8 cellular contexts compared by ENCODE assay signal in genomic region chr20:4064118-4064962, GRCh38. TPM values are rescaled to one million over a fixed set of nuclear protein-coding genes. Genes with fewer than 3 reads are reported as not detected.
DNase-seq lines count a peak whose midpoint lies in the region; ATAC-seq and TF ChIP-seq lines count a peak whose summit lies in the region.

No MANE protein-coding gene starts in this region.

- TF ChIP-seq CTCF in MCF 10A (IDR thresholded peaks at IDR 0.05; ENCODE audit: unreplicated experiment) = no peak

- H3K9ac ChIP-seq in stomach smooth muscle (ENCODE audit: low read length in 2 of 2) = peak overlapping the region; percentile 51 to 60

- peak overlapping the region; percentile 90 for H3K27ac Mint-ChIP-seq in MCF 10A (ENCODE audit: low read depth, unreplicated experiment)
- H3K27ac Mint-ChIP-seq in naive thymus-derived CD8-positive, alpha-beta T cell = peak overlapping the region in 2 of 10 donors; percentile 66 to 89

- H3K27me3 ChIP-seq in stomach smooth muscle (ENCODE audit: control insufficient read depth in 1 of 2, insufficient read depth in 2 of 2, low read length in 2 of 2) = no peaks in the 10 kb centered on the region

- DNase-seq in CD1c-positive myeloid dendritic cell (ENCODE audit: extremely low spot score) = peak; percentile 88
- DNase-seq in MV-4-11 (lab: John Stamatoyannopoulos, UW) = peak; percentile 88
- DNase-seq in MCF 10A (ENCODE audit: unreplicated experiment) = peak; percentile 95
- DNase-seq in kidney glomerular epithelial cell (lab: John Stamatoyannopoulos, UW) = peak; percentile 63
- DNase-seq in naive thymus-derived CD8-positive, alpha-beta T cell = no peak

- POLR2A ChIA-PET in MCF 10A (lab: Yijun Ruan, JAX) = interaction anchor here (0.6 to 5.2 kb wide), 10 partner anchors 11 to 995 kb away, joined by 3 to 46 read pairs (median 8); no protein-coding TSS in a partner anchor
- POLR2A ChIA-PET in naive thymus-derived CD8-positive, alpha-beta T cell (lab: Charles Lee) = no interaction called here

- peaks cover 73% of the 10 kb centered on the region for H3K4me1 Mint-ChIP-seq in MCF 10A (ENCODE audit: insufficient read depth, unreplicated experiment)
- H3K4me1 Mint-ChIP-seq in naive thymus-derived CD8-positive, alpha-beta T cell = peaks cover 9 to 26% (median 12%) of the 10 kb centered on the region in 4 donors

- no TSS peak for BruUV-seq in MCF 10A (replicated peaks; lab: Mats Ljungman, UMichigan)

- no peaks in the 10 kb centered on the region for H3K9me3 ChIP-seq in stomach smooth muscle (ENCODE audit: control insufficient read depth in 2 of 2, low read length in 2 of 2)

- peak overlapping the region; percentile 20 to 47 for H3K4me3 ChIP-seq in stomach smooth muscle (ENCODE audit: low read length in 2 of 2)

- H3K9me3 Mint-ChIP-seq in MCF 10A (ENCODE audit: unreplicated experiment) = no peaks in the 10 kb centered on the region
- no peaks in the 10 kb centered on the region for H3K9me3 Mint-ChIP-seq in naive thymus-derived CD8-positive, alpha-beta T cell

- intact Hi-C loops in MCF 10A (cut with micrococcal nuclease) = no loop called here

- ATAC-seq in HG03457 (IDR thresholded peaks at IDR 0.05; ENCODE audit: unreplicated experiment) = no peak
- ATAC-seq in GM19467 (IDR thresholded peaks at IDR 0.05; ENCODE audit: unreplicated experiment) = no peak
- no peak for ATAC-seq in naive thymus-derived CD8-positive, alpha-beta T cell

- H3K4me3 Mint-ChIP-seq in MCF 10A (ENCODE audit: unreplicated experiment) = peak overlapping the region; percentile 40
- no peak overlapping the region for H3K4me3 Mint-ChIP-seq in naive thymus-derived CD8-positive, alpha-beta T cell

- CTCF ChIA-PET in MCF 10A (lab: Yijun Ruan, JAX) = interaction anchor here (0.7 to 1.1 kb wide), 5 partner anchors 15 to 244 kb away, joined by 3 to 7 read pairs (median 4); partner anchors contain the start of gene AP5S1

- peak overlapping the region; percentile 70 for H3K27ac ChIP-seq in stomach smooth muscle (ENCODE audit: low read length)

- no peaks in the 10 kb centered on the region for H3K27me3 Mint-ChIP-seq in MCF 10A (ENCODE audit: insufficient read depth, unreplicated experiment)
- H3K27me3 Mint-ChIP-seq in naive thymus-derived CD8-positive, alpha-beta T cell = no peaks in the 10 kb centered on the region

- peaks cover 8% of the 10 kb centered on the region for H3K36me3 Mint-ChIP-seq in MCF 10A (ENCODE audit: insufficient read depth, unreplicated experiment)
- no peaks in the 10 kb centered on the region for H3K36me3 Mint-ChIP-seq in naive thymus-derived CD8-positive, alpha-beta T cell

- no peaks in the 10 kb centered on the region for H3K36me3 ChIP-seq in stomach smooth muscle (ENCODE audit: control insufficient read depth in 2 of 2, insufficient read depth in 2 of 2, low read length in 2 of 2)

- peaks cover 28% of the 10 kb centered on the region for H3K4me1 ChIP-seq in stomach smooth muscle (ENCODE audit: control insufficient read depth, insufficient read depth, low read length)

RNA-seq across cellular contexts. Expression of gene RNF24, which starts 49.0 kb away (rescaled TPM):
- 23.2 and 28.8 TPM in 2 replicates for total RNA-seq in MCF 10A (2022)
- total RNA-seq in naive thymus-derived CD8-positive, alpha-beta T cell = 10 to 100 TPM; 18.0 to 19.9 TPM
- polyA plus RNA-seq in naive thymus-derived CD8-positive, alpha-beta T cell = 10 to 100 TPM in 2 of 3 donors, 1 to 10 TPM in 1; 6.4 to 13.3 (median 10.1) TPM

Comparison
In these comparisons a context has a peak if more than half of its experiments do, and no peak if none do; other contexts are left out.
1. DNase-seq: peak in CD1c-positive myeloid dendritic cell (single experiment), MV-4-11 (single experiment), MCF 10A (single experiment) and kidney glomerular epithelial cell (single experiment); none in naive thymus-derived CD8-positive, alpha-beta T cell (0 of 10).